Comparison of ENCODE assay signal across 12 cellular contexts in the genomic region with DNA sequence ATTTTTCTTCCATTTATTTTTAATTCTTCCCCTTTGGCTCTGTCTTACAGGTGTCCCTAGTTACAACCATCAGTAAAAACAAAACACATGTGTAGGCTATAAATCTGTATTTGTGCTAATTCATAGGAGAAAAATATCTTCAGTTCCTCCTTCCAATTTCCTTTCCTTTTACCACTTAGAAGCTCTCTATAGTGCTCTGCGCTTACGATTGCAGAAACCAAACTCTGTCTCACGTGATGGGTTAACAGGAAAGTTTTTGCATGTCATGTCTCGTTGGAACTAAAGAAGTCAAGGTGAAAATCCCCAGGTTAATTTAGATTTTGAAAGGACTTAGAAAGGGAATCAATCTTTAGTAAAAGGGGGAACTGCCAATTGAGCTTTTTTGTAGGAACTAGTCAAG.
DNase-seq lines count a peak whose midpoint lies in the region; ATAC-seq and TF ChIP-seq lines count a peak whose summit lies in the region.
"Had no signal": no experiment of that assay in that cellular context is flagged by ENCODE, and none has a peak within 500 bp of the region (broad histone marks: within the 10 kb centered on the region; RNA-seq: fewer than 3 reads in every experiment).

No MANE protein-coding gene starts in this region.

- in situ Hi-C loops in mammary epithelial cell (cut with MboI; ENCODE audit: low sequenced_read_pairs in 2 of 2) = no loop called here

- intact Hi-C loops in activated B cell treated with CpG ODN at 0.5 μM for 24 hours (cut with micrococcal nuclease) = no loop called here
- intact Hi-C loops in lower lobe of right lung (cut with DNase I) = no loop called here
- intact Hi-C loops in mammary epithelial cell (cut with micrococcal nuclease) = no loop called here

- H4K20me1 ChIP-seq in mammary epithelial cell (ENCODE audit: insufficient read depth, low read length) = no peaks in the 10 kb centered on the region

- 94% methylated on average over 2 of the region's 4 CpGs for WGBS in mammary epithelial cell (ENCODE audit: low coverage, missing lambda C conversion rate)

- no peak overlapping the region for H3K4me2 ChIP-seq in mammary epithelial cell (ENCODE audit: insufficient read depth, low read depth, low read length)

- no peak for TF ChIP-seq CTCF in activated B cell treated with CpG ODN at 0.5 μM for 24 hours (IDR thresholded peaks at IDR 0.05)
- TF ChIP-seq CTCF in lower lobe of right lung (IDR thresholded peaks at IDR 0.05) = no peak
- no peak for TF ChIP-seq CTCF in mammary epithelial cell (conservative IDR thresholded peaks at IDR 0.05 in 1 of 2, IDR thresholded peaks at IDR 0.05 in 1 of 2; ENCODE audit: extremely low read depth in 1 of 2, insufficient read depth in 1 of 2, low read depth in 1 of 2, low read length in 2 of 2)

- peak overlapping the region; percentile 9 for H3K27ac Mint-ChIP-seq in activated B cell treated with CpG ODN at 0.5 μM for 24 hours
- H3K27ac Mint-ChIP-seq: effector memory CD8-positive, alpha-beta T cell had no signal

- POLR2A ChIA-PET in activated B cell treated with CpG ODN at 0.5 μM for 24 hours (lab: Charles Lee) = interaction anchor here (0.7 to 2.2 kb wide), 2 partner anchors 159 to 1538 kb away, joined by 3 to 7 read pairs; no protein-coding TSS in a partner anchor

- H3K4me1 ChIP-seq in lower lobe of right lung = no peaks in the 10 kb centered on the region
- H3K4me1 ChIP-seq in mammary epithelial cell (ENCODE audit: insufficient read depth, low read length) = peaks cover 12% of the 10 kb centered on the region

- dilution Hi-C loops in mammary epithelial cell (cut with HindIII; ENCODE audit: low sequenced_read_pairs) = no loop called here

- H3K36me3 ChIP-seq in lower lobe of right lung (no peaks in the 10 kb centered on the region), mammary epithelial cell (ENCODE audit: insufficient read depth, low read length) (no peaks in the 10 kb centered on the region)
- H3K36me3 ChIP-seq: brain microvascular endothelial cell had no signal

- no peaks in the 10 kb centered on the region for H3K27me3 Mint-ChIP-seq in activated B cell treated with CpG ODN at 0.5 μM for 24 hours
- H3K27me3 Mint-ChIP-seq: effector memory CD8-positive, alpha-beta T cell had no signal

- DNase-seq in activated B cell treated with CpG ODN at 0.5 μM for 24 hours (no peak), ecto neural progenitor cell (ENCODE audit: low spot score) (no peak), lower lobe of right lung (no peak), mammary epithelial cell (no peak), kidney glomerular epithelial cell (lab: John Stamatoyannopoulos, UW) (no peak)
- DNase-seq: activated naive CD4-positive, alpha-beta T cell treated with Interleukin-2 at 50 U/mL for 16 hours; brain microvascular endothelial cell; effector memory CD8-positive, alpha-beta T cell; occipital lobe had no signal

- no peaks in the 10 kb centered on the region for H3K27me3 ChIP-seq in lower lobe of right lung (ENCODE audit: low read depth)
- no peaks in the 10 kb centered on the region for H3K27me3 ChIP-seq in mammary epithelial cell (ENCODE audit: insufficient read depth, low read length)
- H3K27me3 ChIP-seq: brain microvascular endothelial cell had no signal

- H3K4me3 Mint-ChIP-seq in activated B cell treated with CpG ODN at 0.5 μM for 24 hours = no peak overlapping the region
- H3K4me3 Mint-ChIP-seq: effector memory CD8-positive, alpha-beta T cell had no signal

- H3K79me2 ChIP-seq in mammary epithelial cell (ENCODE audit: insufficient read depth, low read length) = no peaks in the 10 kb centered on the region

- no peak for TF ChIP-seq POLR2A in GM18505 (IDR thresholded peaks at IDR 0.05; ENCODE audit: borderline replicate concordance, extremely low read depth, insufficient read depth, insufficient read length)

- CTCF ChIA-PET in activated B cell treated with CpG ODN at 0.5 μM for 24 hours (lab: Charles Lee) = no interaction called here
- CTCF ChIA-PET in mammary epithelial cell (lab: Charles Lee; ENCODE audit: low non-redundant PET) = interaction anchor here (0.8 kb wide), 1 partner anchor 1088 kb away, joined by 6 read pairs; no protein-coding TSS in a partner anchor

- peaks cover 12% of the 10 kb centered on the region for H3K4me1 Mint-ChIP-seq in activated B cell treated with CpG ODN at 0.5 μM for 24 hours

- H3K4me3 ChIP-seq in lower lobe of right lung (no peak overlapping the region), mammary epithelial cell (replicated peaks in 1 of 3; ENCODE audit: insufficient read depth in 1 of 3, low read depth in 2 of 3, low read length in 3 of 3) (no peak overlapping the region)

- no TSS peak for BruUV-seq in mammary epithelial cell (replicated peaks; lab: Mats Ljungman, UMichigan)

- H3K9me3 ChIP-seq in lower lobe of right lung (no peaks in the 10 kb centered on the region), mammary epithelial cell (replicated peaks; ENCODE audit: insufficient read depth, low read length) (no peaks in the 10 kb centered on the region)

- H3K36me3 Mint-ChIP-seq in activated B cell treated with CpG ODN at 0.5 μM for 24 hours (ENCODE audit: low read depth) = no peaks in the 10 kb centered on the region

- H3K9me3 Mint-ChIP-seq in activated B cell treated with CpG ODN at 0.5 μM for 24 hours = no peaks in the 10 kb centered on the region
- H3K9me3 Mint-ChIP-seq: effector memory CD8-positive, alpha-beta T cell had no signal

- H2AFZ ChIP-seq in mammary epithelial cell (ENCODE audit: low read depth, low read length) = no peak overlapping the region

- H3K27ac ChIP-seq in lower lobe of right lung (no peak overlapping the region), mammary epithelial cell (ENCODE audit: insufficient read depth, low read depth, low read length) (no peak overlapping the region)
- H3K27ac ChIP-seq: brain microvascular endothelial cell had no signal

- no peak overlapping the region for H3K9ac ChIP-seq in mammary epithelial cell (ENCODE audit: insufficient read depth, low read length)

- ATAC-seq in GM18505 (IDR thresholded peaks at IDR 0.05; ENCODE audit: unreplicated experiment) (peak; percentile 93), GM21423 (IDR thresholded peaks at IDR 0.05; ENCODE audit: unreplicated experiment) (peak; percentile 67), HG02885 (IDR thresholded peaks at IDR 0.05; ENCODE audit: poor library complexity, unreplicated experiment) (peak; percentile 73), activated B cell treated with CpG ODN at 0.5 μM for 24 hours (ENCODE audit: low read depth) (peak; percentile 85), lower lobe of right lung (no peak)
- ATAC-seq: effector memory CD8-positive, alpha-beta T cell had no signal

Comparison
In these comparisons a context has a peak if more than half of its experiments do, and no peak if none do; other contexts are left out.
1. ATAC-seq: peak in GM18505 (single experiment), GM21423 (single experiment), HG02885 (single experiment) and activated B cell treated with CpG ODN at 0.5 μM for 24 hours (single experiment); none in lower lobe of right lung (0 of 2).